In genomic region chr1:155207578-155208405, GRCh38 we compare ENCODE assay signal across 1 cellular context.
TF ChIP-seq lines count a peak whose summit lies in the region.

Gene THBS3, minus strand, starts transcription at chr1:155207897. Its CDS starts 21 bp downstream, at chr1:155207876.

TF ChIP-seq in GM23338, 12 proteins besides CTCF, POLR2A, EP300 and RAD21 (continued from another document):
- no peak for TF ChIP-seq REST (IDR thresholded peaks at IDR 0.05; ENCODE audit: unreplicated experiment)
